Comparison of ENCODE assay signal across 9 cellular contexts in genomic region chr14:20781805-20782204, GRCh38. TPM values are rescaled to one million over a fixed set of nuclear protein-coding genes. Genes with fewer than 3 reads are reported as not detected.
DNase-seq lines count a peak whose midpoint lies in the region; ATAC-seq and TF ChIP-seq lines count a peak whose summit lies in the region.
"Had no signal": no experiment of that assay in that cellular context is flagged by ENCODE, and none has a peak within 500 bp of the region (broad histone marks: within the 10 kb centered on the region; RNA-seq: fewer than 3 reads in every experiment).

No MANE protein-coding gene starts in this region.

- no TSS peak for BruUV-seq in Calu3 (replicated peaks; lab: Mats Ljungman, UMichigan)

- H3K9me3 ChIP-seq in lung (ENCODE audit: control insufficient read depth in 2 of 2, insufficient read depth in 1 of 2, low read length in 1 of 2): no peaks in the 10 kb centered on the region

- peak; percentile 64 for DNase-seq in activated CD4-positive, alpha-beta T cell treated with anti-CD3 and anti-CD28 coated beads, Interleukin-2, amount 10 ng/mL, durations not matched to agents 24 days and 14 days
- DNase-seq in activated CD4-positive, alpha-beta T cell treated with anti-CD3 and anti-CD28 coated beads for 4 hours: no peak
- peak in 1 of 2 donors; percentile 6 for DNase-seq in activated naive CD4-positive, alpha-beta T cell treated with anti-CD3 and anti-CD28 coated beads, Interleukin-2, amount 50 U/mL, for 72 hours (ENCODE audit: low spot score in 2 of 2)
- DNase-seq in lung (ENCODE audit: low spot score) (no peak), superior temporal gyrus (ENCODE audit: extremely low spot score) (peak; percentile 30), Calu3 (no peak), DMS153 (lab: John Stamatoyannopoulos, UW) (no peak)
- DNase-seq: NCI-H524 treated with DMSO at 0.1 percent for 48 hours had no signal

- H3K27me3 ChIP-seq in lung (ENCODE audit: control insufficient read depth, insufficient read depth): no peaks in the 10 kb centered on the region

- peaks cover 7% of the 10 kb centered on the region for H3K27me3 Mint-ChIP-seq in activated CD4-positive, alpha-beta T cell treated with anti-CD3 and anti-CD28 coated beads, Interleukin-2, amount 10 ng/mL, durations not matched to agents 24 days and 14 days
- no peaks in the 10 kb centered on the region for H3K27me3 Mint-ChIP-seq in Calu3 (ENCODE audit: unreplicated experiment)

- peaks cover 0 to 7% of the 10 kb centered on the region in 2 donors for H3K4me1 ChIP-seq in lung (ENCODE audit: control insufficient read depth in 2 of 2, insufficient read depth in 2 of 2, low read length in 2 of 2)

- intact Hi-C loops in activated CD4-positive, alpha-beta T cell treated with anti-CD3 and anti-CD28 coated beads, Interleukin-2, amount 10 ng/mL, durations not matched to agents 24 days and 14 days (cut with micrococcal nuclease): no loop called here
- intact Hi-C loops in Calu3 (cut with micrococcal nuclease; ENCODE audit: unreplicated experiment): no loop called here

- CTCF ChIA-PET in Calu3 (lab: Charles Lee): no interaction called here

- peak overlapping the region; percentile 80 for H3K4me3 Mint-ChIP-seq in activated CD4-positive, alpha-beta T cell treated with anti-CD3 and anti-CD28 coated beads, Interleukin-2, amount 10 ng/mL, durations not matched to agents 24 days and 14 days
- H3K4me3 Mint-ChIP-seq in Calu3 (ENCODE audit: low read depth, unreplicated experiment): no peak overlapping the region

- peaks cover 23% of the 10 kb centered on the region for H3K4me1 Mint-ChIP-seq in activated CD4-positive, alpha-beta T cell treated with anti-CD3 and anti-CD28 coated beads, Interleukin-2, amount 10 ng/mL, durations not matched to agents 24 days and 14 days
- peaks cover 5% of the 10 kb centered on the region for H3K4me1 Mint-ChIP-seq in Calu3 (ENCODE audit: low read depth, unreplicated experiment)

- H3K36me3 ChIP-seq in lung (ENCODE audit: control insufficient read depth in 2 of 2, insufficient read depth in 2 of 2, low read length in 2 of 2): no peaks in the 10 kb centered on the region

- no peak for TF ChIP-seq CTCF in lung (IDR thresholded peaks at IDR 0.05; ENCODE audit: control extremely low read depth, extremely low read depth)
- no peak for TF ChIP-seq CTCF in Calu3 (IDR thresholded peaks at IDR 0.05; ENCODE audit: unreplicated experiment)

- peak overlapping the region; percentile 75 for H3K27ac Mint-ChIP-seq in activated CD4-positive, alpha-beta T cell treated with anti-CD3 and anti-CD28 coated beads, Interleukin-2, amount 10 ng/mL, durations not matched to agents 24 days and 14 days
- H3K27ac Mint-ChIP-seq in activated naive CD4-positive, alpha-beta T cell treated with anti-CD3 and anti-CD28 coated beads, Interleukin-2, amount 50 U/mL, for 72 hours: peak overlapping the region; percentile 57
- H3K27ac Mint-ChIP-seq in Calu3 (ENCODE audit: unreplicated experiment): no peak overlapping the region

- no peak overlapping the region for H3K4me3 ChIP-seq in lung

- peak overlapping the region; percentile 27 to 74 for H3K27ac ChIP-seq in lung (ENCODE audit: low read depth in 1 of 2, low read length in 1 of 2)

- ATAC-seq in activated naive CD4-positive, alpha-beta T cell treated with anti-CD3 and anti-CD28 coated beads, Interleukin-2, amount 50 U/mL, for 72 hours: peak; percentile 46 to 50
- no peak for ATAC-seq in lung (ENCODE audit: insufficient read depth, low FRiP score)
- ATAC-seq in HG03439 (IDR thresholded peaks at IDR 0.05; ENCODE audit: unreplicated experiment): no peak

- WGBS in lung, 2 donors: 12 to 14% methylated on average over 4 of the region's 4 CpGs

- H3K9me3 Mint-ChIP-seq in activated CD4-positive, alpha-beta T cell treated with anti-CD3 and anti-CD28 coated beads, Interleukin-2, amount 10 ng/mL, durations not matched to agents 24 days and 14 days: no peaks in the 10 kb centered on the region
- H3K9me3 Mint-ChIP-seq in activated naive CD4-positive, alpha-beta T cell treated with anti-CD3 and anti-CD28 coated beads, Interleukin-2, amount 50 U/mL, for 72 hours: no peaks in the 10 kb centered on the region
- H3K9me3 Mint-ChIP-seq in Calu3 (ENCODE audit: low read depth, unreplicated experiment): no peaks in the 10 kb centered on the region

- H3K36me3 Mint-ChIP-seq in activated CD4-positive, alpha-beta T cell treated with anti-CD3 and anti-CD28 coated beads, Interleukin-2, amount 10 ng/mL, durations not matched to agents 24 days and 14 days (ENCODE audit: low read depth): no peaks in the 10 kb centered on the region
- H3K36me3 Mint-ChIP-seq in activated naive CD4-positive, alpha-beta T cell treated with anti-CD3 and anti-CD28 coated beads, Interleukin-2, amount 50 U/mL, for 72 hours: no peaks in the 10 kb centered on the region
- H3K36me3 Mint-ChIP-seq in Calu3 (ENCODE audit: insufficient read depth, unreplicated experiment): no peaks in the 10 kb centered on the region

RNA-seq across cellular contexts. Expression of gene RNASE6, which starts 0.7 kb away (rescaled TPM):
- 0.50 and 0.51 TPM in 2 replicates for total RNA-seq in activated CD4-positive, alpha-beta T cell treated with anti-CD3 and anti-CD28 coated beads, Interleukin-2, amount 10 ng/mL, durations not matched to agents 24 days and 14 days
- under 1 TPM; 0.39 to 0.66 TPM for total RNA-seq in activated naive CD4-positive, alpha-beta T cell treated with anti-CD3 and anti-CD28 coated beads, Interleukin-2, amount 50 U/mL, for 72 hours
- 10 to 100 TPM in 1 of 2 donors, 1 to 10 TPM in 1; 8.1 to 15.9 TPM for total RNA-seq in lung
- polyA plus RNA-seq in lung: 10 to 100 TPM in 1 of 2 donors, 1 to 10 TPM in 1; 5.1 to 37.2 TPM
- total RNA-seq in Calu3 (2022): not detected in 2 replicates

RNA-seq across cellular contexts. Expression of gene EDDM3B, which starts 13.6 kb away (rescaled TPM):
- not detected in 2 replicates for total RNA-seq in activated CD4-positive, alpha-beta T cell treated with anti-CD3 and anti-CD28 coated beads, Interleukin-2, amount 10 ng/mL, durations not matched to agents 24 days and 14 days
- not detected for total RNA-seq in activated naive CD4-positive, alpha-beta T cell treated with anti-CD3 and anti-CD28 coated beads, Interleukin-2, amount 50 U/mL, for 72 hours
- total RNA-seq in lung: not detected
- polyA plus RNA-seq in lung: under 1 TPM in 1 of 2 donors, not detected in 1; 0.09 TPM
- not detected in 2 replicates for total RNA-seq in Calu3 (2022)

RNA-seq across cellular contexts. Expression of gene RNASE1, which starts 20.8 kb away (rescaled TPM):
- not detected in 2 replicates for total RNA-seq in activated CD4-positive, alpha-beta T cell treated with anti-CD3 and anti-CD28 coated beads, Interleukin-2, amount 10 ng/mL, durations not matched to agents 24 days and 14 days
- not detected for total RNA-seq in activated naive CD4-positive, alpha-beta T cell treated with anti-CD3 and anti-CD28 coated beads, Interleukin-2, amount 50 U/mL, for 72 hours
- total RNA-seq in lung: 100 to 1,000 TPM; 511 to 773 TPM
- polyA plus RNA-seq in lung: 1,000 to 10,000 TPM; 1,226 to 1,326 TPM
- total RNA-seq in Calu3 (2022): 40.2 and 45.8 TPM in 2 replicates

RNA-seq across cellular contexts. Expression of gene EDDM3A, which starts 36.1 kb away (rescaled TPM):
- total RNA-seq in activated CD4-positive, alpha-beta T cell treated with anti-CD3 and anti-CD28 coated beads, Interleukin-2, amount 10 ng/mL, durations not matched to agents 24 days and 14 days: not detected in 2 replicates
- not detected for total RNA-seq in activated naive CD4-positive, alpha-beta T cell treated with anti-CD3 and anti-CD28 coated beads, Interleukin-2, amount 50 U/mL, for 72 hours
- total RNA-seq in lung (not detected), Calu3 (2022) (not detected in 2 replicates)
- not detected for polyA plus RNA-seq in lung

Comparison
In these comparisons a context has a peak if more than half of its experiments do, and no peak if none do; other contexts are left out.
1. DNase-seq: peak in activated CD4-positive, alpha-beta T cell treated with anti-CD3 and anti-CD28 coated beads, Interleukin-2, amount 10 ng/mL, durations not matched to agents 24 days and 14 days (single experiment) and superior temporal gyrus (single experiment); none in activated CD4-positive, alpha-beta T cell treated with anti-CD3 and anti-CD28 coated beads for 4 hours (0 of 2), lung (single experiment), Calu3 (single experiment) and DMS153 (single experiment).
2. ATAC-seq: peak in activated naive CD4-positive, alpha-beta T cell treated with anti-CD3 and anti-CD28 coated beads, Interleukin-2, amount 50 U/mL, for 72 hours (2 of 2); none in lung (single experiment) and HG03439 (single experiment).
3. RNA of gene RNASE1, which starts 20.8 kb away (total RNA-seq): 511 to 773 TPM in lung and 40.2 to 45.8 TPM in Calu3; not detected in activated CD4-positive, alpha-beta T cell treated with anti-CD3 and anti-CD28 coated beads, Interleukin-2, amount 10 ng/mL, durations not matched to agents 24 days and 14 days and not detected in activated naive CD4-positive, alpha-beta T cell treated with anti-CD3 and anti-CD28 coated beads, Interleukin-2, amount 50 U/mL, for 72 hours; every median in the first group is over 10 times any median in the second.